Comparison of ENCODE assay signal across 21 cellular contexts in genomic region chr5:147601652-147602051, GRCh38.
"Had no signal": no experiment of that assay in that cellular context is flagged by ENCODE, and none has a peak within 500 bp of the region (broad histone marks: within the 10 kb centered on the region; RNA-seq: fewer than 3 reads in every experiment).

No MANE protein-coding gene starts in this region.

- ATAC-seq: activated CD8-positive, alpha-beta T cell treated with anti-CD3 and anti-CD28 coated beads, Interleukin-2, amount 10 ng/mL, durations not matched to agents 7 days and 5 days; activated T-helper 17 cell treated with anti-CD3 and anti-CD28 coated beads, Interleukin-2, amount 50 U/mL, for 72 hours; left lobe of liver; lower lobe of right lung; mucosa of descending colon; right cardiac atrium; stimulated activated naive CD8-positive, alpha-beta T cell treated with anti-CD3 and anti-CD28 coated beads, Interleukin-15, amount 100 ng/mL, for 72 hours had no signal

- H3K27me3 ChIP-seq: adrenal gland, ascending aorta, brain microvascular endothelial cell, tibial nerve had no signal

- DNase-seq: activated CD4-positive, alpha-beta T cell treated with anti-CD3 and anti-CD28 coated beads for 1 hour; activated CD4-positive, alpha-beta T cell treated with anti-CD3 and anti-CD28 coated beads, Interleukin-2, amount 50 U/mL, for 1 hour; activated CD8-positive, alpha-beta T cell treated with anti-CD3 and anti-CD28 coated beads, Interleukin-2, amount 10 ng/mL, durations not matched to agents 7 days and 5 days; activated naive CD4-positive, alpha-beta T cell; adrenal gland; brain microvascular endothelial cell; caudate nucleus; effector CD4-positive, alpha-beta T cell; foreskin fibroblast; lower lobe of right lung; mesendoderm; mucosa of descending colon; nephron progenitor cell; right cardiac atrium; stimulated activated CD4-positive, alpha-beta T cell treated with anti-CD3 and anti-CD28 coated beads, Interleukin-1b, Interleukin-23, amount 100 ng/mL, for 48 hours; stimulated activated naive CD8-positive, alpha-beta T cell treated with anti-CD3 and anti-CD28 coated beads, Interleukin-15, amount 100 ng/mL, for 72 hours had no signal

- H3K36me3 ChIP-seq: adrenal gland, ascending aorta, brain microvascular endothelial cell, lower lobe of right lung had no signal

- H2AFZ ChIP-seq: parathyroid adenoma had no signal

- H3K9ac ChIP-seq: parathyroid adenoma had no signal

- H3K79me2 ChIP-seq: parathyroid adenoma had no signal

- H3K27ac ChIP-seq: adrenal gland, ascending aorta, brain microvascular endothelial cell, lower lobe of right lung, parathyroid adenoma, tibial nerve had no signal

- H3K4me3 ChIP-seq: adrenal gland, ascending aorta, lower lobe of right lung, mucosa of descending colon, tibial nerve had no signal

- H3K4me1 ChIP-seq: adrenal gland, ascending aorta, lower lobe of right lung, parathyroid adenoma, tibial nerve had no signal

- H3K9me3 ChIP-seq: adrenal gland, ascending aorta, lower lobe of right lung, mucosa of descending colon, tibial nerve had no signal
